In genomic region chr1:244695937-244696336, GRCh38 we compare ENCODE assay signal across 2 cellular contexts.
TF ChIP-seq lines count a peak whose summit lies in the region.

No MANE protein-coding gene starts in this region.

TF ChIP-seq in HepG2, 621 proteins besides CTCF, POLR2A, EP300 and RAD21:
- peak; percentile 70 for TF ChIP-seq ATF7 (IDR thresholded peaks at IDR 0.05)
- no peak for TF ChIP-seq ATF7 (CRISPR knock-in tag; IDR thresholded peaks at IDR 0.05)
- TF ChIP-seq ETS1 (CRISPR knock-in tag; IDR thresholded peaks at IDR 0.05), result no peak

TF ChIP-seq in K562, 482 proteins besides CTCF, POLR2A, EP300 and RAD21:
- TF ChIP-seq ZNF23 (CRISPR knock-in tag; IDR thresholded peaks at IDR 0.05) (no peak), ATF3 (IDR thresholded peaks at IDR 0.05) (peak; percentile 13; the same call in 1 of the 2 replicates), ATF3 (CRISPR knock-in tag; conservative IDR thresholded peaks at IDR 0.05) (no peak), ZNF324 (CRISPR knock-in tag; IDR thresholded peaks at IDR 0.05) (no peak)
